21 cellular contexts compared by ENCODE assay signal in the genomic region with DNA sequence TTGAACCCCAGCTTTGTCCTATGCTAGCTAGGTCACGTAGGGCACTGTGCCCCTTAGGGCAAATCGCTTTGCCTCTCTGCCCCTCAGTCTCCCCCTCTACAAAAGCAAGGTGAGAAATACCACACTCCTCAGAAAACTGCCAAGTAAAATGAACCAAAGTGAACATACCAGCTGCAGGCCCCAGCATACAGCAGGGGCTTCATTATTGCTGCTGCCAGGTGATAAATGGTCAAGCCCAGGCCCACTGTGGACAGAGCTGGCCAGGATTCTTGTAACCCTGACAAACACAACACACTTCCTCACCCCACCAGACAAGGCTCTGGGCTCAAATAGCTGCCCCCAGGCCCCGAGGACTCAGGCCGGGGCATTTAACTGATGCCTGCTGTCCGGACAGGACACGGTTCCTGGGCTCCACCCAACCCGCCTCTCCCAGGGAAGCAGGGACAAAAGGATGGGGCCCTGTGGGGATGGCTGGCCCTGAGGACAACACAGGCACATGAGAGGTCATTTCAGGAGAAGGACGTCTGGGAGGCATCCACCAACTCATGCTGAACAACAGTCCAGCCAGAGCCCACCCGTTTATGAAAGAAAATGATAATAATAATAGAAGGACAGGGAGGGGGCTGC. TPM values are rescaled to one million over a fixed set of nuclear protein-coding genes. Genes with fewer than 3 reads are reported as not detected.
DNase-seq lines count a peak whose midpoint lies in the region; ATAC-seq, FAIRE-seq and TF ChIP-seq lines count a peak whose summit lies in the region.
"Had no signal": no experiment of that assay in that cellular context is flagged by ENCODE, and none has a peak within 500 bp of the region (broad histone marks: within the 10 kb centered on the region; RNA-seq: fewer than 3 reads in every experiment).

No MANE protein-coding gene starts in this region.

- H3K9me3 ChIP-seq in HEK293 (ENCODE audit: control insufficient read depth, insufficient read depth, low read depth, low read length) = no peaks in the 10 kb centered on the region
- H3K9me3 ChIP-seq in hepatocyte (ENCODE audit: low read depth) = no peaks in the 10 kb centered on the region
- H3K9me3 ChIP-seq in smooth muscle cell (replicated peaks; ENCODE audit: low read depth) = no peaks in the 10 kb centered on the region
- H3K9me3 ChIP-seq: lower lobe of right lung, SJSA1 had no signal

- H3F3A ChIP-seq in smooth muscle cell (ENCODE audit: low read depth) = peaks cover 31% of the 10 kb centered on the region

- H3K27me3 ChIP-seq in hepatocyte = no peaks in the 10 kb centered on the region
- no peaks in the 10 kb centered on the region for H3K27me3 ChIP-seq in smooth muscle cell (ENCODE audit: low read depth)
- H3K27me3 ChIP-seq: SJSA1 had no signal

- DNase-seq in hepatocyte (ENCODE audit: low spot score) (no peak), smooth muscle cell (lab: John Stamatoyannopoulos, UW; ENCODE audit: unreplicated experiment) (no peak), GM13977 (ENCODE audit: low spot score) (no peak), urothelium cell line (ENCODE audit: low spot score) (no peak)
- no peak for DNase-seq in activated CD4-positive, CD25-positive, alpha-beta regulatory T cell (lab: John Stamatoyannopoulos, UW)
- DNase-seq: activated CD4-positive, alpha-beta T cell treated with anti-CD3 and anti-CD28 coated beads for 4 hours; activated T-cell treated with anti-CD3 and anti-CD28 coated beads, Interleukin-2, amount 50 U/mL, for 72 hours; anterior cingulate cortex; foreskin melanocyte; Kasumi-1; lower lobe of right lung; NCI-H1930; NCI-H345; PC-3 had no signal

- ATAC-seq in GM19452 (IDR thresholded peaks at IDR 0.05; ENCODE audit: unreplicated experiment) = no peak
- ATAC-seq: activated T-cell treated with anti-CD3 and anti-CD28 coated beads, Interleukin-2, amount 50 U/mL, for 72 hours; GM12878; PC-3 had no signal

- H3K36me3 ChIP-seq in HEK293 (ENCODE audit: control insufficient read depth in 2 of 2, insufficient read depth in 1 of 2, low read length in 2 of 2) = no peaks in the 10 kb centered on the region
- no peaks in the 10 kb centered on the region for H3K36me3 ChIP-seq in hepatocyte (replicated peaks; ENCODE audit: insufficient read depth, low read depth)
- H3K36me3 ChIP-seq in smooth muscle cell (ENCODE audit: low read depth) = no peaks in the 10 kb centered on the region

- H3K27ac Mint-ChIP-seq in dendritic cell treated with granulocyte-macrophage colony-stimulating factor and Interleukin-4, amounts not matched to agents 40 ng/mL and 50 ng/mL, for 4 days = peak overlapping the region; percentile 50
- H3K27ac Mint-ChIP-seq: activated naive CD4-positive, alpha-beta T cell treated with anti-CD3 and anti-CD28 coated beads, Interleukin-2, amount 50 U/mL, for 24 hours; activated T-cell treated with anti-CD3 and anti-CD28 coated beads, Interleukin-2, amount 50 U/mL, for 72 hours had no signal

- H3K4me3 Mint-ChIP-seq in dendritic cell treated with granulocyte-macrophage colony-stimulating factor and Interleukin-4, amounts not matched to agents 40 ng/mL and 50 ng/mL, for 4 days = no peak overlapping the region
- H3K4me3 Mint-ChIP-seq: activated naive CD4-positive, alpha-beta T cell treated with anti-CD3 and anti-CD28 coated beads, Interleukin-2, amount 50 U/mL, for 24 hours; activated T-cell treated with anti-CD3 and anti-CD28 coated beads, Interleukin-2, amount 50 U/mL, for 72 hours had no signal

- no peak overlapping the region for H3K27ac ChIP-seq in HEK293 (ENCODE audit: extremely low read depth, low read depth, low read length)
- peak overlapping the region; percentile 27 for H3K27ac ChIP-seq in hepatocyte
- H3K27ac ChIP-seq in smooth muscle cell (ENCODE audit: low read depth) = peak overlapping the region; percentile 72
- H3K27ac ChIP-seq: lower lobe of right lung, SJSA1 had no signal

- CTCF ChIA-PET in HEK293 (lab: Yijun Ruan, JAX) = no interaction called here

- H3K27me3 Mint-ChIP-seq in dendritic cell treated with granulocyte-macrophage colony-stimulating factor and Interleukin-4, amounts not matched to agents 40 ng/mL and 50 ng/mL, for 4 days = no peaks in the 10 kb centered on the region
- H3K27me3 Mint-ChIP-seq: activated naive CD4-positive, alpha-beta T cell treated with anti-CD3 and anti-CD28 coated beads, Interleukin-2, amount 50 U/mL, for 24 hours had no signal

- no peaks in the 10 kb centered on the region for H3K9me2 ChIP-seq in hepatocyte (replicated peaks; ENCODE audit: insufficient read depth)

- H3K36me3 Mint-ChIP-seq in dendritic cell treated with granulocyte-macrophage colony-stimulating factor and Interleukin-4, amounts not matched to agents 40 ng/mL and 50 ng/mL, for 4 days (ENCODE audit: low read depth) = peaks cover 96% of the 10 kb centered on the region
- H3K36me3 Mint-ChIP-seq: activated naive CD4-positive, alpha-beta T cell treated with anti-CD3 and anti-CD28 coated beads, Interleukin-2, amount 50 U/mL, for 24 hours had no signal

- in situ Hi-C loops in GM13977 (cut with MboI; ENCODE audit: low pct_unique_long_range_greater_than_20kb, low sequenced_read_pairs, unreplicated experiment) = no loop called here

- no peak overlapping the region for H3K9ac ChIP-seq in smooth muscle cell (ENCODE audit: low read depth)

- H2AFZ ChIP-seq in hepatocyte (no peak overlapping the region), smooth muscle cell (ENCODE audit: low read depth) (no peak overlapping the region)

- no peak for TF ChIP-seq CTCF in HEK293 (tag by site-specific recombination; IDR thresholded peaks at IDR 0.05)
- no peak for TF ChIP-seq CTCF in hepatocyte (IDR thresholded peaks at IDR 0.05; ENCODE audit: poor library complexity)
- no peak for TF ChIP-seq CTCF in smooth muscle cell (IDR thresholded peaks at IDR 0.05; ENCODE audit: borderline replicate concordance, insufficient read depth, poor library complexity, severe bottlenecking)
- no peak for TF ChIP-seq CTCF in GM13977 (IDR thresholded peaks at IDR 0.05; ENCODE audit: extremely low read depth, insufficient read depth, missing control alignments)

- WGBS in hepatocyte (ENCODE audit: low lambda C conversion rate, missing lambda C conversion rate) = 73% methylated on average over 9 of the region's 9 CpGs
- 75% methylated on average over 9 of the region's 9 CpGs for WGBS in smooth muscle cell (ENCODE audit: low lambda C conversion rate)

- H3K4me2 ChIP-seq in hepatocyte (no peak overlapping the region), smooth muscle cell (peak overlapping the region; percentile 51)

- H3K4me3 ChIP-seq in HEK293 (ENCODE audit: low read depth, low read length) = no peak overlapping the region
- H3K4me3 ChIP-seq in hepatocyte = no peak overlapping the region
- H3K4me3 ChIP-seq in smooth muscle cell = no peak overlapping the region
- H3K4me3 ChIP-seq: GM12878, lower lobe of right lung, SJSA1 had no signal

- POLR2A ChIA-PET in HEK293 (lab: Yijun Ruan, JAX) = no interaction called here

- FAIRE-seq in urothelium cell line (lab: Jason Lieb, UNC) = no peak
- FAIRE-seq: GM12878, keratinocyte had no signal

- H3K4me1 Mint-ChIP-seq in dendritic cell treated with granulocyte-macrophage colony-stimulating factor and Interleukin-4, amounts not matched to agents 40 ng/mL and 50 ng/mL, for 4 days (ENCODE audit: low read depth) = peaks cover 75% of the 10 kb centered on the region

- H3K79me2 ChIP-seq in hepatocyte (peaks cover 98% of the 10 kb centered on the region), smooth muscle cell (ENCODE audit: low read depth) (peaks cover 88% of the 10 kb centered on the region)

- intact Hi-C loops in dendritic cell treated with granulocyte-macrophage colony-stimulating factor and Interleukin-4, amounts not matched to agents 40 ng/mL and 50 ng/mL, for 4 days (cut with micrococcal nuclease) = no loop called here

- H3K4me1 ChIP-seq in HEK293 (ENCODE audit: control insufficient read depth, insufficient read depth, low read length) (peaks cover 10% of the 10 kb centered on the region), hepatocyte (ENCODE audit: insufficient read depth) (peaks cover 34% of the 10 kb centered on the region), smooth muscle cell (ENCODE audit: low read depth) (peaks cover 25% of the 10 kb centered on the region)
- H3K4me1 ChIP-seq: SJSA1 had no signal

- no peaks in the 10 kb centered on the region for H3K9me3 Mint-ChIP-seq in dendritic cell treated with granulocyte-macrophage colony-stimulating factor and Interleukin-4, amounts not matched to agents 40 ng/mL and 50 ng/mL, for 4 days
- H3K9me3 Mint-ChIP-seq: activated naive CD4-positive, alpha-beta T cell treated with anti-CD3 and anti-CD28 coated beads, Interleukin-2, amount 50 U/mL, for 24 hours; activated T-cell treated with anti-CD3 and anti-CD28 coated beads, Interleukin-2, amount 50 U/mL, for 72 hours had no signal

- H4K20me1 ChIP-seq in hepatocyte (ENCODE audit: insufficient read depth, poor library complexity, severe bottlenecking) = peaks cover 65% of the 10 kb centered on the region
- peaks cover 96% of the 10 kb centered on the region for H4K20me1 ChIP-seq in smooth muscle cell (ENCODE audit: low read depth)

TF ChIP-seq in HEK293, 187 proteins besides CTCF, POLR2A, EP300 and RAD21:
- no peak for TF ChIP-seq REPIN1 (tag by site-specific recombination; IDR thresholded peaks at IDR 0.05; ENCODE audit: low read depth)
- 0 out of 2 replicates have a peak, but pooled peaks have one; percentile 65 for TF ChIP-seq ZNF792 (tag by site-specific recombination; IDR thresholded peaks at IDR 0.05)
- TF ChIP-seq ZNF843 (tag by site-specific recombination; IDR thresholded peaks at IDR 0.05) = no peak
- TF ChIP-seq ZSCAN30 (tag by site-specific recombination; IDR thresholded peaks at IDR 0.05) = peak; percentile 98

RNA-seq across cellular contexts. Expression of gene NCOR2, which starts 36.7 kb away (rescaled TPM):
- total RNA-seq in hepatocyte (12.9 and 40.3 TPM in 2 replicates), smooth muscle cell (64.1 and 64.7 TPM in 2 replicates)
- polyA plus RNA-seq in hepatocyte (121 and 136 TPM in 2 replicates), smooth muscle cell (164 and 169 TPM in 2 replicates)
